Comparison of ENCODE assay signal across 15 cellular contexts in the genomic region with DNA sequence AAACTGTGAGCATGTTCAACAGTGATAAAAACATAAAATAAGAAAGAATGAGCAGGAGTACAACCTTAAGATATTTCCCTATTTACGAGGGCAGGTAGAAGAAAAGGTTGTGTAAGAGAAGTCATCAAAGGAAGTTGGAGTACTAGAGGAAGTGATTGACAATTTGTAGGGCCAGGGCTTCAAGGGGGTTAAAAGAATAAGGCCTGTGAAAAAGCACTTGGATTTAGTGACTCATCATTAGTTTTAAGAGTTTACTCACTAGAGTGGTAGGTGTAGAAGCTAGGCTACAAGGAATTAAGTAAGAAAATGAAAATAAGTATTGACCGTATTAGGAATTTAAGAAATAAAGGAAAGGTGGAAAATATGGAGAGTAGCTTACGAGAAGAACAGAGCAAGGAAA. TPM values are rescaled to one million over a fixed set of nuclear protein-coding genes. Genes with fewer than 3 reads are reported as not detected.
DNase-seq lines count a peak whose midpoint lies in the region; ATAC-seq and TF ChIP-seq lines count a peak whose summit lies in the region.
"Had no signal": no experiment of that assay in that cellular context is flagged by ENCODE, and none has a peak within 500 bp of the region (broad histone marks: within the 10 kb centered on the region; RNA-seq: fewer than 3 reads in every experiment).

No MANE protein-coding gene starts in this region.

- H3K9me3 ChIP-seq in A673 (ENCODE audit: low read depth, low read length, poor library complexity, severe bottlenecking): no peaks in the 10 kb centered on the region
- H3K9me3 ChIP-seq in GM23248 (ENCODE audit: low read depth): no peaks in the 10 kb centered on the region
- H3K9me3 ChIP-seq in RWPE2 (ENCODE audit: severe bottlenecking): no peaks in the 10 kb centered on the region
- no peaks in the 10 kb centered on the region for H3K9me3 ChIP-seq in adrenal gland (replicated peaks in 1 of 3)
- H3K9me3 ChIP-seq: Peyer's patch, psoas muscle had no signal

- DNase-seq in A673 (ENCODE audit: low spot score) (peak; percentile 12), GM23248 (peak; percentile 60), RWPE2 (ENCODE audit: low spot score) (no peak), fibroblast of mammary gland (ENCODE audit: low read depth) (peak; percentile 33), ureter (ENCODE audit: low spot score) (no peak), NCI-H146 (lab: John Stamatoyannopoulos, UW) (no peak), mesenteric fat pad (ENCODE audit: low spot score) (no peak), adrenal gland (no peak)
- DNase-seq: activated CD4-positive, alpha-beta T cell treated with anti-CD3 and anti-CD28 coated beads for 48 hours; effector CD8-positive, alpha-beta T cell; NCI-H1694; NCI-H526; Peyer's patch; psoas muscle had no signal

- peaks cover 14% of the 10 kb centered on the region for H3K36me3 ChIP-seq in A673 (ENCODE audit: insufficient read depth, low read length, poor library complexity, severe bottlenecking)
- H3K36me3 ChIP-seq in GM23248 (ENCODE audit: low read depth): peaks cover 31% of the 10 kb centered on the region
- peaks cover 45% of the 10 kb centered on the region for H3K36me3 ChIP-seq in RWPE2 (ENCODE audit: low read depth)
- peaks cover 0 to 16% of the 10 kb centered on the region in 2 donors for H3K36me3 ChIP-seq in adrenal gland (replicated peaks in 1 of 2)

- in situ Hi-C loops in GM23248 (cut with MboI): no loop called here

- H3K27me3 ChIP-seq in A673 (replicated peaks; ENCODE audit: insufficient read depth, low read depth, low read length, poor library complexity) (no peaks in the 10 kb centered on the region), GM23248 (replicated peaks; ENCODE audit: insufficient read depth) (no peaks in the 10 kb centered on the region), RWPE2 (ENCODE audit: insufficient read depth, poor library complexity, severe bottlenecking) (no peaks in the 10 kb centered on the region), adrenal gland (no peaks in the 10 kb centered on the region)
- H3K27me3 ChIP-seq: Peyer's patch had no signal

- no peak for TF ChIP-seq POLR2A in adrenal gland (IDR thresholded peaks at IDR 0.05)

- no peak for TF ChIP-seq CTCF in A673 (conservative IDR thresholded peaks at IDR 0.05; ENCODE audit: low read depth, low read length)
- TF ChIP-seq CTCF in RWPE2 (IDR thresholded peaks at IDR 0.05; ENCODE audit: poor library complexity, severe bottlenecking): no peak
- TF ChIP-seq CTCF in fibroblast of mammary gland (conservative IDR thresholded peaks at IDR 0.05; ENCODE audit: control insufficient read depth, insufficient read depth, low read depth, low read length): no peak
- no peak for TF ChIP-seq CTCF in adrenal gland (IDR thresholded peaks at IDR 0.05)

- H3K4me2 ChIP-seq in GM23248 (ENCODE audit: unreplicated experiment): no peak overlapping the region

- H2AFZ ChIP-seq in GM23248: no peak overlapping the region

- intact Hi-C loops in A673 (cut with micrococcal nuclease; ENCODE audit: unreplicated experiment): no loop called here
- intact Hi-C loops in adrenal gland (cut with DNase I): no loop called here

- no peaks in the 10 kb centered on the region; the same call in 1 of the 2 replicates for H3F3A ChIP-seq in GM23248 (ENCODE audit: insufficient read depth)

- peak; percentile 83; the same call in 2 of the 3 replicates for ATAC-seq in RWPE2 (ENCODE audit: low read depth)
- ATAC-seq: HepG2, psoas muscle had no signal

- POLR2A ChIA-PET in A673 (lab: Charles Lee; ENCODE audit: low non-redundant PET): no interaction called here

- H3K27ac ChIP-seq in A673 (ENCODE audit: low read depth, low read length, poor library complexity, severe bottlenecking): no peak overlapping the region
- no peak overlapping the region for H3K27ac ChIP-seq in GM23248
- no peak overlapping the region for H3K27ac ChIP-seq in RWPE2 (ENCODE audit: poor library complexity, severe bottlenecking)
- H3K27ac ChIP-seq in adrenal gland: no peak overlapping the region
- H3K27ac ChIP-seq: Peyer's patch, psoas muscle had no signal

- no peaks in the 10 kb centered on the region for H3K4me1 ChIP-seq in A673 (ENCODE audit: insufficient read depth, low read length, poor library complexity, severe bottlenecking)
- no peaks in the 10 kb centered on the region for H3K4me1 ChIP-seq in GM23248 (ENCODE audit: insufficient read depth)
- peaks cover 2% of the 10 kb centered on the region for H3K4me1 ChIP-seq in RWPE2 (ENCODE audit: insufficient read depth, poor library complexity, severe bottlenecking)
- H3K4me1 ChIP-seq in adrenal gland (replicated peaks in 1 of 2): no peaks in the 10 kb centered on the region
- H3K4me1 ChIP-seq: Peyer's patch, psoas muscle had no signal

- H3K9ac ChIP-seq in GM23248: no peak overlapping the region

- 59 to 63% methylated on average over 3 of the region's 3 CpGs for WGBS in GM23248 (ENCODE audit: low coverage in 1 of 2, low lambda C conversion rate in 2 of 2, missing lambda C conversion rate in 2 of 2), 2 experiments
- 91 to 94% (median 93%) methylated on average over 3 of the region's 3 CpGs for WGBS in adrenal gland, 4 donors

- CTCF ChIA-PET in A673 (lab: Charles Lee): no interaction called here

- H3K4me3 ChIP-seq in A673 (ENCODE audit: low read depth, low read length, poor library complexity, severe bottlenecking) (no peak overlapping the region), GM23248 (no peak overlapping the region), RWPE2 (ENCODE audit: severe bottlenecking) (no peak overlapping the region), fibroblast of mammary gland (ENCODE audit: control insufficient read depth, low read depth, low read length) (no peak overlapping the region), adrenal gland (no peak overlapping the region)
- H3K4me3 ChIP-seq: Peyer's patch, psoas muscle had no signal

- H3K9me2 ChIP-seq in GM23248 (ENCODE audit: insufficient read depth): no peaks in the 10 kb centered on the region

- no TSS peak for BruUV-seq in A673 (replicated peaks; lab: Mats Ljungman, UMichigan)

- no peaks in the 10 kb centered on the region for H3K79me2 ChIP-seq in GM23248 (ENCODE audit: insufficient read depth)

- H4K20me1 ChIP-seq in GM23248 (ENCODE audit: insufficient read depth): no peaks in the 10 kb centered on the region

RNA-seq across cellular contexts. Expression of gene KCNMB3, which starts 23.6 kb away (rescaled TPM):
- 3.5 and 4.3 TPM in 2 replicates for total RNA-seq in A673 (2021)
- 0.38 and 0.54 TPM in 2 replicates for total RNA-seq in GM23248 (2014; rRNA removed; shearing (Covaris generic))
- polyA plus RNA-seq in GM23248 (2016; fragmentation: Nextera tagmentation; extraction: Ambion mirVana): 0.47 and 0.50 TPM in 2 replicates
- 5.9 TPM for total RNA-seq in ureter
- total RNA-seq in mesenteric fat pad: 3.2 TPM
- total RNA-seq in adrenal gland: 1 to 10 TPM in 6 of 8 donors, under 1 TPM in 2; under 0.01 to 5.5 (median 1.7) TPM
- polyA plus RNA-seq in adrenal gland: 1 to 10 TPM; 2.7 to 4.4 (median 4.3) TPM

Comparison
In these comparisons a context has a peak if more than half of its experiments do, and no peak if none do; other contexts are left out.
1. DNase-seq: peak in A673 (single experiment), GM23248 (single experiment) and fibroblast of mammary gland (single experiment); none in RWPE2 (single experiment), ureter (single experiment), NCI-H146 (single experiment), mesenteric fat pad (single experiment) and adrenal gland (0 of 7).